In the genomic region with DNA sequence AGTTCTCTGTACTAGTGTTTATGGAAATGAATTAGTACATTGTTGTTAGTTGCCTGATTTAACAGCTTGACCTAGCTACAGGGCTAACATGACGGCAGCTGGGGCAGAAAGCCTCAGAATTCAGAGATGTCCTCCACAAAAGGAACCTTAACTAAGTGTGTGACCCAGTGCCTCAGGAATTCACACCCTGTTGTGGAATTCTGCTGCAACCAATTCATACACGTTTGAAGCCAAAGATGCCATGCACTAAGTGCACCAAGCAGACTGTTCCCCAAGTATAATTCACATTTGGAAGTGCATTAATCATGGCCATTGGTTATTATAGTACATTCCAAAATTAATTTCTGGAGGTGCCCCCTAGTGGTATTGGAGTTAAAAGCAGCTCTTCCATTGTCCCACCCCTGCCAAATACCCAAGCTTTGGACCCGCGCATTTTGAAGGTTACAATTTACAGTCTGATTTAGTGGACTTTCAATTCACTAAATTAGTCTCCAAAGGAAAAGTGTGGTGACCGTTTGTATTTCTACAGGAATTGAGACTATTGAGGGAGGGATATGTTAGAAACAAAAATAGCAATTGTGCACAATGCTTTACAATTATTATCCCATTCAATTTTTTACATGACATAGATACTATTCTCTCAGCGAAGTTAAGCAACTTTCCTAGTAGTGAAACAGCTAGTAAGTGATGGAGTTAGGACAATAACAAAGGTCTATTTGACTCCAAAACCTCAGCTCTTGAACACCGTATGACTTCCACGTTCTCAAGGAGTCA, we compare ENCODE assay signal across 9 cellular contexts.
A peak's percentile ranks its signal among the peaks of the same experiment; 100 is the strongest.
DNase-seq lines count a peak whose midpoint lies in the region; ATAC-seq, FAIRE-seq and TF ChIP-seq lines count a peak whose summit lies in the region.
"Had no signal": no experiment of that assay in that cellular context is flagged by ENCODE, and none has a peak within 500 bp of the region (broad histone marks: within the 10 kb centered on the region; RNA-seq: fewer than 3 reads in every experiment).

No MANE protein-coding gene starts in this region.

- H3K4me3 ChIP-seq in GM12878: no peak overlapping the region
- H3K4me3 ChIP-seq in mesendoderm (ENCODE audit: low read length): no peak overlapping the region

- CTCF ChIA-PET in GM12878 (lab: Yijun Ruan, JAX): interaction anchor here (0.9 to 3.0 kb wide), 20 partner anchors 8 to 202 kb away, joined by 3 to 20 read pairs (median 4); no protein-coding TSS in a partner anchor

- no peaks in the 10 kb centered on the region for H4K20me1 ChIP-seq in GM12878 (ENCODE audit: control insufficient read depth, insufficient read depth)

- no peaks in the 10 kb centered on the region for H3K9me3 ChIP-seq in GM12878 (replicated peaks; ENCODE audit: control insufficient read depth, insufficient read depth, low read length)

- no peak overlapping the region for H3K27ac Mint-ChIP-seq in activated T-helper 2 cell treated with anti-CD3 and anti-CD28 coated beads, Interferon-gamma antibody, Interleukin-2, Interleukin-4, amounts not matched to agents 10 μg/mL and 5 μg/mL and 100 μg/mL, durations not matched to agents 14 hours and 24 hours and 36 hours

- no peaks in the 10 kb centered on the region for H3K36me3 Mint-ChIP-seq in activated T-helper 2 cell treated with anti-CD3 and anti-CD28 coated beads, Interferon-gamma antibody, Interleukin-2, Interleukin-4, amounts not matched to agents 10 μg/mL and 5 μg/mL and 100 μg/mL, durations not matched to agents 14 hours and 24 hours and 36 hours (ENCODE audit: low read depth)

- SMC1A ChIA-PET in GM12878 (lab: Charles Lee; ENCODE audit: uncharacterized antibody, unreplicated experiment): interaction anchor here (0.7 to 2.1 kb wide), 11 partner anchors 9 to 209 kb away, joined by 3 to 6 read pairs (median 3); no protein-coding TSS in a partner anchor

- POLR2A ChIA-PET in GM12878 (lab: Charles Lee): no interaction called here

- no peak for FAIRE-seq in GM12878 (lab: Jason Lieb, UNC)

- no peak overlapping the region for H2BK120ac ChIP-seq in mesendoderm (ENCODE audit: low read depth, low read length)

- no peak overlapping the region for H2AFZ ChIP-seq in GM12878 (ENCODE audit: control insufficient read depth, low read depth, low read length)

- H3K79me1 ChIP-seq in mesendoderm (ENCODE audit: low read length): no peaks in the 10 kb centered on the region

- no peak overlapping the region for H3K27ac ChIP-seq in GM12878 (ENCODE audit: control insufficient read depth, insufficient read depth)
- no peak overlapping the region for H3K27ac ChIP-seq in mesendoderm (ENCODE audit: low read depth, low read length)

- no peak overlapping the region for H3K4ac ChIP-seq in mesendoderm (ENCODE audit: low read depth, low read length)

- H3K9me3 Mint-ChIP-seq in activated T-helper 2 cell treated with anti-CD3 and anti-CD28 coated beads, Interferon-gamma antibody, Interleukin-2, Interleukin-4, amounts not matched to agents 10 μg/mL and 5 μg/mL and 100 μg/mL, durations not matched to agents 14 hours and 24 hours and 36 hours: peaks cover 19% of the 10 kb centered on the region

- no peak for TF ChIP-seq EP300 in GM12878 (IDR thresholded peaks at IDR 0.05; ENCODE audit: borderline replicate concordance in 1 of 2, control insufficient read depth in 1 of 2, low read depth in 2 of 2, low read length in 2 of 2)

- H3K4me3 Mint-ChIP-seq in activated T-helper 2 cell treated with anti-CD3 and anti-CD28 coated beads, Interferon-gamma antibody, Interleukin-2, Interleukin-4, amounts not matched to agents 10 μg/mL and 5 μg/mL and 100 μg/mL, durations not matched to agents 14 hours and 24 hours and 36 hours (ENCODE audit: low read depth): no peak overlapping the region

- H3K4me2 ChIP-seq in GM12878 (ENCODE audit: control insufficient read depth, insufficient read depth) (no peak overlapping the region), mesendoderm (ENCODE audit: low read length) (no peak overlapping the region)

- no peak overlapping the region for H2BK15ac ChIP-seq in mesendoderm (replicated peaks; ENCODE audit: low read depth)

- H2AK5ac ChIP-seq in mesendoderm (ENCODE audit: low read length): no peak overlapping the region

- peak overlapping the region; percentile 95 for H3K18ac ChIP-seq in mesendoderm (ENCODE audit: low read length)

- DNase-seq in EL: peak; percentile 14
- peak; percentile 14 for DNase-seq in HuH-7.5 (ENCODE audit: low spot score)
- DNase-seq in GM12878 (ENCODE audit: low read depth, low spot score): no peak
- DNase-seq in mesendoderm: peak; percentile 92
- DNase-seq in midbrain (lab: John Stamatoyannopoulos, UW): no peak
- DNase-seq in DMS79 treated with DMSO at 0.1 percent for 48 hours (lab: John Stamatoyannopoulos, UW): no peak
- DNase-seq in activated T-helper 2 cell treated with anti-CD3 and anti-CD28 coated beads, Interferon-gamma antibody, Interleukin-2, Interleukin-4, amounts not matched to agents 10 μg/mL and 5 μg/mL and 100 μg/mL, durations not matched to agents 14 hours and 24 hours and 36 hours (ENCODE audit: low spot score): no peak
- DNase-seq: NCI-H1436; stimulated activated CD4-positive, alpha-beta T cell treated with anti-CD3 and anti-CD28 coated beads, Interleukin-4, amount 100 ng/mL, for 1 hour had no signal

- H3K23ac ChIP-seq in mesendoderm (ENCODE audit: low read length): no peak overlapping the region

- RAD21 ChIA-PET in GM12878 (lab: Charles Lee; ENCODE audit: unreplicated experiment): interaction anchor here (0.9 to 2.7 kb wide), 3 partner anchors 91 to 195 kb away, joined by 3 to 14 read pairs (median 6); no protein-coding TSS in a partner anchor

- H3K27me3 Mint-ChIP-seq in activated T-helper 2 cell treated with anti-CD3 and anti-CD28 coated beads, Interferon-gamma antibody, Interleukin-2, Interleukin-4, amounts not matched to agents 10 μg/mL and 5 μg/mL and 100 μg/mL, durations not matched to agents 14 hours and 24 hours and 36 hours (ENCODE audit: low read depth): no peaks in the 10 kb centered on the region

- no peak overlapping the region for H4K8ac ChIP-seq in mesendoderm (ENCODE audit: low read depth, low read length)

- no peak for TF ChIP-seq RAD21 in GM12878 (IDR thresholded peaks at IDR 0.05; ENCODE audit: insufficient read depth, low read depth, low read length)

- BruUV-seq in GM12878 (replicated peaks; lab: Mats Ljungman, UMichigan): no TSS peak

- H3K36me3 ChIP-seq in GM12878 (ENCODE audit: control insufficient read depth in 2 of 2, insufficient read depth in 2 of 2, low read length in 1 of 2) (no peaks in the 10 kb centered on the region), mesendoderm (ENCODE audit: control insufficient read depth, insufficient read depth, low read length) (no peaks in the 10 kb centered on the region)

- no peak overlapping the region for H4K5ac ChIP-seq in mesendoderm (ENCODE audit: low read length)

- H2BK5ac ChIP-seq in mesendoderm (ENCODE audit: low read length): no peak overlapping the region

- H3K4me1 ChIP-seq in GM12878 (ENCODE audit: control insufficient read depth, insufficient read depth, low read length) (no peaks in the 10 kb centered on the region), mesendoderm (ENCODE audit: control insufficient read depth, low read depth, low read length) (peaks cover 2% of the 10 kb centered on the region)

- in situ Hi-C loops in GM12878 (cut with MboI): no loop called here

- no peak for ATAC-seq in GM12878

- no peaks in the 10 kb centered on the region for H3K4me1 Mint-ChIP-seq in activated T-helper 2 cell treated with anti-CD3 and anti-CD28 coated beads, Interferon-gamma antibody, Interleukin-2, Interleukin-4, amounts not matched to agents 10 μg/mL and 5 μg/mL and 100 μg/mL, durations not matched to agents 14 hours and 24 hours and 36 hours (ENCODE audit: low read depth)

- H3K56ac ChIP-seq in mesendoderm (ENCODE audit: low read length): no peak overlapping the region

- WGBS in GM12878 (ENCODE audit: insufficient coverage, insufficient replicate concordance, low lambda C conversion rate, missing lambda C conversion rate): 28% methylated on average over 8 of the region's 8 CpGs
- WGBS in mesendoderm (ENCODE audit: extremely low coverage, insufficient coverage, low lambda C conversion rate): no CpG with 5 or more reads among the region's 8 CpGs

- no peak for TF ChIP-seq POLR2A in GM12878 (IDR thresholded peaks at IDR 0.05; ENCODE audit: low read depth, low read length)

- intact Hi-C loops in GM12878 (cut with micrococcal nuclease; ENCODE audit: unreplicated experiment): no loop called here
- intact Hi-C loops in activated T-helper 2 cell treated with anti-CD3 and anti-CD28 coated beads, Interferon-gamma antibody, Interleukin-2, Interleukin-4, amounts not matched to agents 10 μg/mL and 5 μg/mL and 100 μg/mL, durations not matched to agents 14 hours and 24 hours and 36 hours (cut with micrococcal nuclease): no loop called here

- H3K79me2 ChIP-seq in GM12878 (ENCODE audit: control insufficient read depth, insufficient read depth, low read length): no peaks in the 10 kb centered on the region
- H3K79me2 ChIP-seq in mesendoderm (ENCODE audit: control insufficient read depth, insufficient read depth, low read length): no peaks in the 10 kb centered on the region

- no peak overlapping the region for H3K9ac ChIP-seq in GM12878 (ENCODE audit: control insufficient read depth, insufficient read depth, low read length)
- H3K9ac ChIP-seq in mesendoderm (ENCODE audit: low read length): no peak overlapping the region

- H3K27me3 ChIP-seq in GM12878 (replicated peaks in 1 of 2; ENCODE audit: control insufficient read depth in 2 of 2, insufficient read depth in 2 of 2, low read length in 1 of 2): no peaks in the 10 kb centered on the region
- no peaks in the 10 kb centered on the region for H3K27me3 ChIP-seq in mesendoderm (ENCODE audit: insufficient read depth, low read length, poor library complexity)

- TF ChIP-seq CTCF in GM12878 (IDR thresholded peaks at IDR 0.05 in 2 of 3, conservative IDR thresholded peaks at IDR 0.05 in 1 of 3; ENCODE audit: control insufficient read depth in 2 of 3, extremely low read depth in 1 of 3, insufficient read depth in 1 of 3, low read depth in 3 of 3, low read length in 3 of 3): peak; percentile 28 to 48 (median 32); a peak in 4 of 6 replicates

TF ChIP-seq in GM12878, 131 proteins besides CTCF, POLR2A, EP300 and RAD21 (continues in another document):
- TF ChIP-seq MEF2B (IDR thresholded peaks at IDR 0.05; ENCODE audit: partially characterized antibody, poor library complexity, severe bottlenecking) (no peak), CHD2 (IDR thresholded peaks at IDR 0.05; ENCODE audit: borderline replicate concordance, low read depth, low read length) (no peak), ZNF217 (IDR thresholded peaks at IDR 0.05) (no peak), NR2F1 (conservative IDR thresholded peaks at IDR 0.05) (no peak), BMI1 (IDR thresholded peaks at IDR 0.05; ENCODE audit: borderline replicate concordance) (no peak), CREM (IDR thresholded peaks at IDR 0.05; ENCODE audit: low read depth) (no peak), MTA2 (IDR thresholded peaks at IDR 0.05; ENCODE audit: low read depth) (no peak), FOS (IDR thresholded peaks at IDR 0.05; ENCODE audit: borderline replicate concordance, extremely low read depth, insufficient read length) (no peak), RAD51 (IDR thresholded peaks at IDR 0.05) (no peak), IKZF1 (conservative IDR thresholded peaks at IDR 0.05) (no peak)

Comparison
In these comparisons a context has a peak if more than half of its experiments do, and no peak if none do; other contexts are left out.
1. DNase-seq: peak in EL (single experiment), HuH-7.5 (single experiment) and mesendoderm (single experiment); none in GM12878 (single experiment), midbrain (single experiment), DMS79 treated with DMSO at 0.1 percent for 48 hours (single experiment) and activated T-helper 2 cell treated with anti-CD3 and anti-CD28 coated beads, Interferon-gamma antibody, Interleukin-2, Interleukin-4, amounts not matched to agents 10 μg/mL and 5 μg/mL and 100 μg/mL, durations not matched to agents 14 hours and 24 hours and 36 hours (single experiment).